Comparison of ENCODE assay signal across 15 cellular contexts in the genomic region with DNA sequence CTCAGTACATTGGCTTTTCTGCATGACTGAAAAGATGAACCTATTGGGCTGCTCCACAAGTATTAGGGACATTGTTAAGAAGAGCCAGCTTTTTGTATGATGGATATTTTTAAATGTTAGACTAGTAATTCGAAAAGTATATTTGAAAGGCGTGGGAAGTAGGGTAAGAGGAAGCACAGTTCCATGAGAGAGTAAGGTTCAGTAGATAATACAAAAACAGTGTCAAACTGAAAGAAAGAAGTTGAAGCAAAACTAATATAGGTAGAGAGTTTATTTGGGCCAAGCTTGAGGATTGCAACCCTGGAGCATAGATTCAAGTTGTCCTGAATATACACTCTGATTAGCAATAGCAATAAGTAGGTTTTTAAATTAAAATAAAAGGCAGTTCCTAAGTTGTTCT.
"Had no signal": no experiment of that assay in that cellular context is flagged by ENCODE, and none has a peak within 500 bp of the region (broad histone marks: within the 10 kb centered on the region; RNA-seq: fewer than 3 reads in every experiment).

No MANE protein-coding gene starts in this region.

- ATAC-seq: naive thymus-derived CD4-positive, alpha-beta T cell; right cardiac atrium; stimulated activated memory B cell treated with anti-CD40 and anti-IgM and Interleukin-4, amounts not matched to agents 10 μg/mL and 1 μg/mL and 100 μg/mL, for 72 hours had no signal

- H3K36me3 ChIP-seq: neural progenitor cell, prostate gland, sigmoid colon, thoracic aorta, tibial nerve, upper lobe of left lung had no signal

- H3K27me3 ChIP-seq: dorsolateral prefrontal cortex, neural progenitor cell, sigmoid colon, tibial nerve, upper lobe of left lung had no signal

- H3K9ac ChIP-seq: neural progenitor cell had no signal

- H3K4me1 ChIP-seq: neural progenitor cell, prostate gland, sigmoid colon, tibial nerve, upper lobe of left lung had no signal

- H3K4me3 ChIP-seq: dorsolateral prefrontal cortex, neural progenitor cell, prostate gland, sigmoid colon, thoracic aorta, tibial nerve, upper lobe of left lung had no signal

- DNase-seq: dorsolateral prefrontal cortex; effector CD4-positive, alpha-beta T cell; hypothalamus; midbrain; naive thymus-derived CD4-positive, alpha-beta T cell; right cardiac atrium; sigmoid colon; stimulated activated CD4-positive, alpha-beta T cell treated with anti-CD3 and anti-CD28 coated beads, Interleukin-2, amount 100 ng/mL, for 24 hours; stimulated activated CD4-positive, alpha-beta T cell treated with anti-CD3 and anti-CD28 coated beads, Interleukin-4, amount 100 ng/mL, for 24 hours; upper lobe of left lung had no signal

- H3K27ac ChIP-seq: dorsolateral prefrontal cortex, neural progenitor cell, prostate gland, sigmoid colon, thoracic aorta, tibial nerve, upper lobe of left lung had no signal

- H3K4me2 ChIP-seq: neural progenitor cell had no signal

- H3K9me3 ChIP-seq: prostate gland, sigmoid colon, thoracic aorta, tibial nerve, upper lobe of left lung had no signal
